Comparison of ENCODE assay signal across 13 cellular contexts in the genomic region with DNA sequence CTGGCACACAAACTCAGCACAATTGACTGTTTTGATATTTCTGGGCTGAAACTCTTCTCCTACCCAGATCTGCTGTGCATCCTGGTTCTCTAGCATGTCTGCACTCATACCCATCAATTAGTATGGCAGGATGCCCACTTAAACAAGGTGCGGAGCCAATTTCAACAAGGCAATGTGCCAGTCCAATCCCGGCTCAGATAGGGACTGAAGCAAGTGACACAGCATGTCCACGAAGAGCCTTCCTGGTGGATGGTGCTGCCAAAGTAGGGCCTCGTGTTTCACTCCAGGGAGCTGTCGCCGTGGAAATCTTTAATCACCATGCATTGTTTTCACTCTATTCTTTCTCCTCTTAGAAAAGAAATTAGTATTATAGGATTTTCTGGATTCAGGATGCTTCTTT. TPM values are rescaled to one million over a fixed set of nuclear protein-coding genes. Genes with fewer than 3 reads are reported as not detected.
DNase-seq lines count a peak whose midpoint lies in the region; ATAC-seq and TF ChIP-seq lines count a peak whose summit lies in the region.
"Had no signal": no experiment of that assay in that cellular context is flagged by ENCODE, and none has a peak within 500 bp of the region (broad histone marks: within the 10 kb centered on the region; RNA-seq: fewer than 3 reads in every experiment).

No MANE protein-coding gene starts in this region.

- ATAC-seq in GM23338: peak; percentile 45; the same call in 2 of the 3 replicates
- no peak for ATAC-seq in GM19463 (IDR thresholded peaks at IDR 0.05; ENCODE audit: unreplicated experiment)
- ATAC-seq in HG02571 (IDR thresholded peaks at IDR 0.05; ENCODE audit: unreplicated experiment): no peak
- ATAC-seq: natural killer cell had no signal

- no peaks in the 10 kb centered on the region for H4K20me1 ChIP-seq in GM23338 (replicated peaks; ENCODE audit: insufficient read depth)

- no peak for TF ChIP-seq CTCF in GM23338 (conservative IDR thresholded peaks at IDR 0.05; ENCODE audit: low read depth in 2 of 2)
- TF ChIP-seq CTCF in endodermal cell (conservative IDR thresholded peaks at IDR 0.05): no peak

- H2AFZ ChIP-seq in GM23338: peak overlapping the region; percentile 60; the same call in 1 of the 2 replicates

- H3K9me3 Mint-ChIP-seq in GM23338 (no peaks in the 10 kb centered on the region), endodermal cell (no peaks in the 10 kb centered on the region)
- H3K9me3 Mint-ChIP-seq: natural killer cell had no signal

- H3K4me1 Mint-ChIP-seq in GM23338 (peaks cover 11% of the 10 kb centered on the region), endodermal cell (no peaks in the 10 kb centered on the region)
- H3K4me1 Mint-ChIP-seq: natural killer cell had no signal

- no peaks in the 10 kb centered on the region for H3K9me3 ChIP-seq in endodermal cell (ENCODE audit: control insufficient read depth, low read length)
- H3K9me3 ChIP-seq: testis had no signal

- H3K27me3 Mint-ChIP-seq in GM23338 (ENCODE audit: insufficient read depth, low read depth, poor library complexity) (peaks cover 3% of the 10 kb centered on the region), endodermal cell (ENCODE audit: insufficient read depth) (peaks cover 2% of the 10 kb centered on the region)

- no peak overlapping the region; the same call in 1 of the 2 replicates for H3K4me2 ChIP-seq in GM23338

- no peak overlapping the region for H3K27ac ChIP-seq in GM23338 (ENCODE audit: low read depth)
- no peak overlapping the region for H3K27ac ChIP-seq in endodermal cell (ENCODE audit: low read depth, low read length)
- H3K27ac ChIP-seq: testis had no signal

- 83 to 88% methylated on average over 1 to 6 of the region's 6 CpGs for WGBS in endodermal cell (ENCODE audit: insufficient coverage in 1 of 2, insufficient read length in 1 of 2), 2 experiments

- no peaks in the 10 kb centered on the region for H3F3A ChIP-seq in GM23338 (replicated peaks; ENCODE audit: low read depth)

- H3K4me3 ChIP-seq in GM23338 (no peak overlapping the region), endodermal cell (ENCODE audit: low read length) (no peak overlapping the region)
- H3K4me3 ChIP-seq: testis had no signal

- H3K36me3 Mint-ChIP-seq in GM23338 (ENCODE audit: low read depth) (no peaks in the 10 kb centered on the region), endodermal cell (ENCODE audit: low read depth) (no peaks in the 10 kb centered on the region)
- H3K36me3 Mint-ChIP-seq: natural killer cell had no signal

- H3K79me2 ChIP-seq in GM23338 (replicated peaks; ENCODE audit: insufficient read depth): no peaks in the 10 kb centered on the region

- H3K36me3 ChIP-seq in GM23338 (ENCODE audit: insufficient read depth): no peaks in the 10 kb centered on the region
- no peaks in the 10 kb centered on the region for H3K36me3 ChIP-seq in endodermal cell (ENCODE audit: control insufficient read depth, insufficient read depth, low read length)

- H3K27ac Mint-ChIP-seq in GM23338 (no peak overlapping the region), endodermal cell (no peak overlapping the region)
- H3K27ac Mint-ChIP-seq: natural killer cell had no signal

- H3K9ac ChIP-seq in endodermal cell (ENCODE audit: extremely low read depth, low read length, poor library complexity, severe bottlenecking): no peak overlapping the region

- H3K4me3 Mint-ChIP-seq in GM23338 (no peak overlapping the region), endodermal cell (no peak overlapping the region)
- H3K4me3 Mint-ChIP-seq: natural killer cell had no signal

- H3K27me3 ChIP-seq in GM23338 (ENCODE audit: insufficient read depth) (no peaks in the 10 kb centered on the region), endodermal cell (ENCODE audit: control insufficient read depth, insufficient read depth, low read length, poor library complexity, severe bottlenecking) (no peaks in the 10 kb centered on the region)
- H3K27me3 ChIP-seq: testis had no signal

- H3K4me1 ChIP-seq in GM23338 (ENCODE audit: insufficient read depth) (no peaks in the 10 kb centered on the region), endodermal cell (ENCODE audit: control insufficient read depth, insufficient read depth, low read length) (peaks cover 3% of the 10 kb centered on the region)
- H3K4me1 ChIP-seq: testis had no signal

- no peak for DNase-seq in GM23338 (ENCODE audit: low spot score)
- peak; percentile 87 for DNase-seq in NCI-H446 treated with DMSO at 0.1 percent for 48 hours (lab: John Stamatoyannopoulos, UW)
- DNase-seq in dermis microvascular lymphatic vessel endothelial cell (ENCODE audit: low read depth in 2 of 2): peak; percentile 70 to 85
- peak; percentile 3 for DNase-seq in occipital lobe (lab: John Stamatoyannopoulos, UW)
- DNase-seq in NCI-H82 treated with DMSO at 0.1 percent for 48 hours (lab: John Stamatoyannopoulos, UW; ENCODE audit: unreplicated experiment): no peak
- no peak for DNase-seq in endodermal cell
- DNase-seq: effector CD8-positive, alpha-beta T cell; KBM-7; natural killer cell; stimulated activated CD4-positive, alpha-beta T cell treated with anti-CD3 and anti-CD28 coated beads, Interleukin-2, amount 100 ng/mL, for 48 hours; testis had no signal

- no peaks in the 10 kb centered on the region for H3K9me2 ChIP-seq in GM23338 (ENCODE audit: insufficient read depth)

TF ChIP-seq in GM23338, 12 proteins besides CTCF, POLR2A, EP300 and RAD21 (continues in another document):
- no peak for TF ChIP-seq REST (IDR thresholded peaks at IDR 0.05; ENCODE audit: unreplicated experiment)
- no peak for TF ChIP-seq EZH2 (IDR thresholded peaks at IDR 0.05; ENCODE audit: low read depth, unreplicated experiment)
- TF ChIP-seq STAT1 (IDR thresholded peaks at IDR 0.05; ENCODE audit: unreplicated experiment): no peak
- no peak for TF ChIP-seq POLR2AphosphoS5 (IDR thresholded peaks at IDR 0.05; ENCODE audit: low read depth)

RNA-seq across cellular contexts. Expression of gene LSM6, which starts 40.8 kb away (rescaled TPM):
- 70.4 and 91.5 TPM in 2 replicates for total RNA-seq in GM23338 (2014; rRNA removed; shearing (Covaris generic))
- 238 and 256 TPM in 2 replicates for polyA plus RNA-seq in GM23338 (2016; fragmentation: Nextera tagmentation; extraction: Ambion mirVana)
- 17.1 and 23.5 TPM in 2 replicates for total RNA-seq in dermis microvascular lymphatic vessel endothelial cell
- 39.3 TPM for total RNA-seq in occipital lobe
- 10 to 100 TPM; 59.6 to 83.8 TPM for total RNA-seq in endodermal cell
- 67.5 TPM for polyA plus RNA-seq in endodermal cell (2013, experiment 1 of 2)
- polyA plus RNA-seq in endodermal cell (2013, experiment 2 of 2): 61.6 TPM

Comparison
In these comparisons a context has a peak if more than half of its experiments do, and no peak if none do; other contexts are left out.
1. DNase-seq: peak in NCI-H446 treated with DMSO at 0.1 percent for 48 hours (single experiment), dermis microvascular lymphatic vessel endothelial cell (2 of 2) and occipital lobe (single experiment); none in GM23338 (single experiment), NCI-H82 treated with DMSO at 0.1 percent for 48 hours (single experiment) and endodermal cell (single experiment).